ENCODE assay signal across 25 cellular contexts in the genomic region with DNA sequence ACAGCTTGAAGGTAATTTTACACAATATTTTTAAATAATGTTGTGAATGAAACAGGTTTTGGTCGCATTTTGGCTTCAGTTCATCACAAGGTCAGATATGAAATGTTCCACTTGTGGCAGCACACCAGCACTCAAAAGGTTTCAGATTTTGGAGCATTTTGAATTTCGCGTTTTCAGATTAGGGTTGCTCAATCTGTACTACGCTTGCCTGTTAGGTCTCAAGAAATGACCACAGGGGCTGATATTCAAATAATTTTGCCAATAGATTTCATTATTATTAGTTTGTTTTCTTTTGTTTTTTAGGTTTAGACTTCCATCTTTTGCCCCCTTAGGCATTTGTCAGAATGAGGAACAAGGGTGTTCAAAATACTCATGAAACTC.
"Had no signal": no experiment of that assay in that cellular context is flagged by ENCODE, and none has a peak within 500 bp of the region (broad histone marks: within the 10 kb centered on the region; RNA-seq: fewer than 3 reads in every experiment).

No MANE protein-coding gene starts in this region.

- H3K9me3 Mint-ChIP-seq: endodermal cell; naive thymus-derived CD4-positive, alpha-beta T cell; nephron; neural progenitor cell; stimulated activated naive B cell treated with anti-CD40 and anti-IgM and Interleukin-4, amounts not matched to agents 10 μg/mL and 1 μg/mL and 100 μg/mL, for 72 hours; stimulated activated naive CD8-positive, alpha-beta T cell treated with anti-CD3 and anti-CD28 coated beads, Interleukin-15, Interleukin-2, amounts not matched to agents 100 ng/mL and 50 ng/mL, for 24 hours had no signal

- H3K4me1 ChIP-seq: uterus had no signal

- H3K27ac Mint-ChIP-seq: endodermal cell; neural progenitor cell; stimulated activated naive B cell treated with anti-CD40 and anti-IgM and Interleukin-4, amounts not matched to agents 10 μg/mL and 1 μg/mL and 100 μg/mL, for 72 hours; stimulated activated naive CD8-positive, alpha-beta T cell treated with anti-CD3 and anti-CD28 coated beads, Interleukin-15, Interleukin-2, amounts not matched to agents 100 ng/mL and 50 ng/mL, for 24 hours had no signal

- H3K36me3 ChIP-seq: uterus had no signal

- H3K27me3 ChIP-seq: dorsolateral prefrontal cortex, gastrocnemius medialis, neural progenitor cell, spleen, tibial nerve, upper lobe of left lung, uterus had no signal

- H3K4me3 ChIP-seq: dorsolateral prefrontal cortex, gastrocnemius medialis, neural progenitor cell, psoas muscle, skin epidermis, spleen, thoracic aorta, tibial nerve, upper lobe of left lung, uterus had no signal

- H3K27me3 Mint-ChIP-seq: naive thymus-derived CD4-positive, alpha-beta T cell; stimulated activated naive B cell treated with anti-CD40 and anti-IgM and Interleukin-4, amounts not matched to agents 10 μg/mL and 1 μg/mL and 100 μg/mL, for 72 hours; stimulated activated naive CD8-positive, alpha-beta T cell treated with anti-CD3 and anti-CD28 coated beads, Interleukin-15, Interleukin-2, amounts not matched to agents 100 ng/mL and 50 ng/mL, for 24 hours had no signal

- DNase-seq: dorsolateral prefrontal cortex; effector CD4-positive, alpha-beta T cell; endodermal cell; foreskin fibroblast; gastrocnemius medialis; head of caudate nucleus; mammary epithelial cell; mesendoderm; midbrain; naive thymus-derived CD4-positive, alpha-beta T cell; psoas muscle; right cardiac atrium; spleen; stimulated activated CD4-positive, alpha-beta T cell treated with anti-CD3 and anti-CD28 coated beads, Interleukin-4, amount 100 ng/mL, for 4 hours; stimulated activated naive B cell treated with anti-CD40 and anti-IgM and Interleukin-4, amounts not matched to agents 10 μg/mL and 1 μg/mL and 100 μg/mL, for 72 hours; uterus had no signal

- H3K9me3 ChIP-seq: gastrocnemius medialis, psoas muscle, spleen, thoracic aorta, tibial nerve, upper lobe of left lung, uterus had no signal

- H3K4me3 Mint-ChIP-seq: endodermal cell; naive thymus-derived CD4-positive, alpha-beta T cell; nephron; neural progenitor cell; stimulated activated naive B cell treated with anti-CD40 and anti-IgM and Interleukin-4, amounts not matched to agents 10 μg/mL and 1 μg/mL and 100 μg/mL, for 72 hours; stimulated activated naive CD8-positive, alpha-beta T cell treated with anti-CD3 and anti-CD28 coated beads, Interleukin-15, Interleukin-2, amounts not matched to agents 100 ng/mL and 50 ng/mL, for 24 hours had no signal

- H3K27ac ChIP-seq: epithelial cell of prostate, neural progenitor cell, psoas muscle, skin epidermis, spleen, thoracic aorta, tibial nerve, uterus had no signal

- ATAC-seq: esophagus mucosa; gastrocnemius medialis; naive thymus-derived CD4-positive, alpha-beta T cell; psoas muscle; right cardiac atrium; stimulated activated naive B cell treated with anti-CD40 and anti-IgM and Interleukin-4, amounts not matched to agents 10 μg/mL and 1 μg/mL and 100 μg/mL, for 72 hours had no signal
